ENCODE assay signal across 7 cellular contexts in genomic region chr5:174785120-174785680, GRCh38.
"Had no signal": no experiment of that assay in that cellular context is flagged by ENCODE, and none has a peak within 500 bp of the region (broad histone marks: within the 10 kb centered on the region; RNA-seq: fewer than 3 reads in every experiment).

No MANE protein-coding gene starts in this region.

- H3K4me3 ChIP-seq: GM12878 had no signal

- ATAC-seq: GM12878 had no signal

- FAIRE-seq: G401.6, GM12878, GM12891, GM12892, GM19239 had no signal

- DNase-seq: GDM1, GF-D8 had no signal
